4 cellular contexts compared by ENCODE assay signal in genomic region chr16:70166584-70167197, GRCh38. TPM values are rescaled to one million over a fixed set of nuclear protein-coding genes. Genes with fewer than 3 reads are reported as not detected.
"Had no signal": no experiment of that assay in that cellular context is flagged by ENCODE, and none has a peak within 500 bp of the region (broad histone marks: within the 10 kb centered on the region; RNA-seq: fewer than 3 reads in every experiment).

No MANE protein-coding gene starts in this region.

RNA-seq across cellular contexts. Expression of gene CLEC18C, which starts 6.9 kb away (rescaled TPM):
- total RNA-seq: hepatocyte, osteocyte, subcutaneous adipose tissue had no signal
- polyA plus RNA-seq: hepatocyte, mammary epithelial cell had no signal
